13 cellular contexts compared by ENCODE assay signal in the genomic region with DNA sequence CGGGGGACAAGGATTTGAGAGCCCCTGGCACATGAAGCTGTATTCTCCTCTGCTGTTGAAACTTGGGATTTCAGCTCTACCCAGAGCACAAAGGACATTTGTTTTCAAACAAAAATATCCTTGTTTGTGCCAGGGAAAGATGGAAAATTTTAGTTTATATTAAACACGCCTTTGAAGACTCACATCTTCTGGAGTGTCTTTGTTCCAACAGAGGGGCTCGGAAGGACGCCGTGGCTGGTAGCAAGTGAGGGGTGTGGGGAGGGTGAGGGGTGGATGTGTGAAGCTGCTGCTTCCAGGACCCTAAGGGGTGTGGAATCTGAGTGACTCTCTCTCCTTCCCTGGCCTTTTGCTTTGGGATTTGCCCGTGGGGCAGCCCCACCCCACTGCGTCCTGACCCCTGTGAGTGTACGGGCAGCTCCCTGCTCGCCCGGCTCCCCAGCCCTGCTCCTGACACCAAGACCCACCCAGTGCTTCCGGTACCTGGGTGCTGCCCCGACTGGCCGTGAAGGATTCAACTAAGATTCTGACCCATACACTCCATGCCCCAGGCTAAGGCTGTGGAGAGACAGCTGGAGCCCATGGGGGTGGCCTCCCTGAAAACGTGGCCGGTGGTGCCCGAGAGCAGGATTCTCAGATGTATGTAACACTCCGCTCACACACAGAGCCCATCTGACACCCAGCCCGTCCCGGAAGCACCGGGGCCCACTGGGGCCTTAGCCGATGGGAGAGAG. TPM values are rescaled to one million over a fixed set of nuclear protein-coding genes. Genes with fewer than 3 reads are reported as not detected.
DNase-seq lines count a peak whose midpoint lies in the region; ATAC-seq and TF ChIP-seq lines count a peak whose summit lies in the region.
"Had no signal": no experiment of that assay in that cellular context is flagged by ENCODE, and none has a peak within 500 bp of the region (broad histone marks: within the 10 kb centered on the region; RNA-seq: fewer than 3 reads in every experiment).

No MANE protein-coding gene starts in this region.

- no peaks in the 10 kb centered on the region for H3K27me3 ChIP-seq in aorta (ENCODE audit: control insufficient read depth in 1 of 2, insufficient read depth in 2 of 2, low read length in 1 of 2)
- H3K27me3 ChIP-seq: thyroid gland had no signal

- no peak overlapping the region for H3K27ac Mint-ChIP-seq in stimulated activated naive CD8-positive, alpha-beta T cell treated with anti-CD3 and anti-CD28 coated beads, Interleukin-15, amount 100 ng/mL, for 72 hours
- H3K27ac Mint-ChIP-seq in osteocyte (ENCODE audit: unreplicated experiment): peak overlapping the region; percentile 50
- H3K27ac Mint-ChIP-seq in activated naive CD4-positive, alpha-beta T cell treated with anti-CD3 and anti-CD28 coated beads for 36 hours: no peak overlapping the region
- H3K27ac Mint-ChIP-seq: activated CD4-positive, alpha-beta memory T cell treated with anti-CD3 and anti-CD28 coated beads, Interleukin-2, amount 10 ng/mL, durations not matched to agents 7 days and 5 days had no signal

- intact Hi-C loops in Right ventricle myocardium superior (cut with DNase I) (no loop called here), aorta (cut with DNase I) (loop anchor here in 1 of 2 donors (5.0 kb wide), 2 partner anchors 46 to 151 kb away; no protein-coding TSS in a partner anchor)
- intact Hi-C loops in activated naive CD4-positive, alpha-beta T cell treated with anti-CD3 and anti-CD28 coated beads for 36 hours (cut with micrococcal nuclease): no loop called here

- H3K4me1 ChIP-seq in aorta (ENCODE audit: control insufficient read depth in 1 of 2, insufficient read depth in 2 of 2, low read length in 2 of 2): no peaks in the 10 kb centered on the region
- H3K4me1 ChIP-seq: thyroid gland had no signal

- no peaks in the 10 kb centered on the region for H3K9me3 ChIP-seq in aorta (ENCODE audit: control insufficient read depth, low read length)
- H3K9me3 ChIP-seq: mucosa of descending colon, thyroid gland had no signal

- peak overlapping the region in 1 of 2 donors; percentile 89 for H3K27ac ChIP-seq in aorta (ENCODE audit: low read depth in 1 of 2, low read length in 2 of 2)
- H3K27ac ChIP-seq: thyroid gland had no signal

- no peaks in the 10 kb centered on the region for H3K9me3 Mint-ChIP-seq in stimulated activated naive CD8-positive, alpha-beta T cell treated with anti-CD3 and anti-CD28 coated beads, Interleukin-15, amount 100 ng/mL, for 72 hours
- H3K9me3 Mint-ChIP-seq in osteocyte (ENCODE audit: unreplicated experiment): no peaks in the 10 kb centered on the region
- H3K9me3 Mint-ChIP-seq in activated naive CD4-positive, alpha-beta T cell treated with anti-CD3 and anti-CD28 coated beads for 36 hours: no peaks in the 10 kb centered on the region
- H3K9me3 Mint-ChIP-seq: activated CD4-positive, alpha-beta memory T cell treated with anti-CD3 and anti-CD28 coated beads, Interleukin-2, amount 10 ng/mL, durations not matched to agents 7 days and 5 days had no signal

- DNase-seq in stimulated activated naive CD8-positive, alpha-beta T cell treated with anti-CD3 and anti-CD28 coated beads, Interleukin-15, amount 100 ng/mL, for 72 hours: peak in 1 of 2 donors; percentile 5
- DNase-seq in stimulated activated naive CD8-positive, alpha-beta T cell treated with anti-CD3 and anti-CD28 coated beads, Interleukin-15, Interleukin-2, amounts not matched to agents 100 U/mL and 50 U/mL, for 24 hours: no peak
- DNase-seq in Right ventricle myocardium superior (peak; percentile 47), osteocyte (ENCODE audit: extremely low spot score, unreplicated experiment) (peak; percentile 84), aorta (peak; percentile 52 to 75)
- no peak for DNase-seq in activated naive CD4-positive, alpha-beta T cell treated with anti-CD3 and anti-CD28 coated beads for 36 hours
- DNase-seq: activated CD4-positive, alpha-beta memory T cell treated with anti-CD3 and anti-CD28 coated beads, Interleukin-2, amount 10 ng/mL, durations not matched to agents 7 days and 5 days; NCI-H510A; stimulated activated CD4-positive, alpha-beta T cell treated with anti-CD3 and anti-CD28 coated beads, Interleukin-1b, Interleukin-23, amount 100 ng/mL, for 48 hours; thyroid gland had no signal

- CTCF ChIA-PET in activated naive CD4-positive, alpha-beta T cell treated with anti-CD3 and anti-CD28 coated beads for 36 hours (lab: Charles Lee): interaction anchor here (1.1 kb wide), 1 partner anchor 15 kb away, joined by 3 read pairs; no protein-coding TSS in a partner anchor

- no peak for TF ChIP-seq CTCF in osteocyte (IDR thresholded peaks at IDR 0.05)

- H3K36me3 ChIP-seq in aorta (ENCODE audit: control insufficient read depth in 1 of 2, insufficient read depth in 2 of 2, low read length in 1 of 2): no peaks in the 10 kb centered on the region

- H3K4me3 ChIP-seq in aorta (ENCODE audit: low read length in 2 of 2): no peak overlapping the region
- H3K4me3 ChIP-seq: mucosa of descending colon, thyroid gland had no signal

- H3K27me3 Mint-ChIP-seq in stimulated activated naive CD8-positive, alpha-beta T cell treated with anti-CD3 and anti-CD28 coated beads, Interleukin-15, amount 100 ng/mL, for 72 hours: peaks cover 7% of the 10 kb centered on the region
- no peaks in the 10 kb centered on the region for H3K27me3 Mint-ChIP-seq in osteocyte (ENCODE audit: unreplicated experiment)
- H3K27me3 Mint-ChIP-seq in activated naive CD4-positive, alpha-beta T cell treated with anti-CD3 and anti-CD28 coated beads for 36 hours (ENCODE audit: low read depth): no peaks in the 10 kb centered on the region
- H3K27me3 Mint-ChIP-seq: activated CD4-positive, alpha-beta memory T cell treated with anti-CD3 and anti-CD28 coated beads, Interleukin-2, amount 10 ng/mL, durations not matched to agents 7 days and 5 days had no signal

- no peak overlapping the region for H3K4me3 Mint-ChIP-seq in stimulated activated naive CD8-positive, alpha-beta T cell treated with anti-CD3 and anti-CD28 coated beads, Interleukin-15, amount 100 ng/mL, for 72 hours
- H3K4me3 Mint-ChIP-seq in osteocyte (ENCODE audit: unreplicated experiment): no peak overlapping the region
- H3K4me3 Mint-ChIP-seq in activated naive CD4-positive, alpha-beta T cell treated with anti-CD3 and anti-CD28 coated beads for 36 hours: no peak overlapping the region
- H3K4me3 Mint-ChIP-seq: activated CD4-positive, alpha-beta memory T cell treated with anti-CD3 and anti-CD28 coated beads, Interleukin-2, amount 10 ng/mL, durations not matched to agents 7 days and 5 days had no signal

- peak; percentile 12 for ATAC-seq in stimulated activated naive CD8-positive, alpha-beta T cell treated with anti-CD3 and anti-CD28 coated beads, Interleukin-15, amount 100 ng/mL, for 72 hours
- ATAC-seq in stimulated activated naive CD8-positive, alpha-beta T cell treated with anti-CD3 and anti-CD28 coated beads, Interleukin-15, Interleukin-2, amounts not matched to agents 100 U/mL and 50 U/mL, for 24 hours: no peak
- no peak for ATAC-seq in Right ventricle myocardium superior (ENCODE audit: poor library complexity)
- ATAC-seq in aorta (ENCODE audit: low FRiP score): no peak
- ATAC-seq in GM19023 (IDR thresholded peaks at IDR 0.05; ENCODE audit: unreplicated experiment): no peak
- no peak for ATAC-seq in HG03097 (IDR thresholded peaks at IDR 0.05; ENCODE audit: low FRiP score, unreplicated experiment)
- ATAC-seq: mucosa of descending colon had no signal

- peaks cover 9% of the 10 kb centered on the region for H3K4me1 Mint-ChIP-seq in stimulated activated naive CD8-positive, alpha-beta T cell treated with anti-CD3 and anti-CD28 coated beads, Interleukin-15, amount 100 ng/mL, for 72 hours
- H3K4me1 Mint-ChIP-seq in osteocyte (ENCODE audit: unreplicated experiment): peaks cover 20% of the 10 kb centered on the region
- H3K4me1 Mint-ChIP-seq in activated naive CD4-positive, alpha-beta T cell treated with anti-CD3 and anti-CD28 coated beads for 36 hours (ENCODE audit: low read depth): no peaks in the 10 kb centered on the region
- H3K4me1 Mint-ChIP-seq: activated CD4-positive, alpha-beta memory T cell treated with anti-CD3 and anti-CD28 coated beads, Interleukin-2, amount 10 ng/mL, durations not matched to agents 7 days and 5 days had no signal

- H3K36me3 Mint-ChIP-seq in osteocyte (ENCODE audit: unreplicated experiment): peaks cover 21% of the 10 kb centered on the region
- H3K36me3 Mint-ChIP-seq in activated naive CD4-positive, alpha-beta T cell treated with anti-CD3 and anti-CD28 coated beads for 36 hours (ENCODE audit: low read depth): no peaks in the 10 kb centered on the region

- whole genome bisulfite sequencing in aorta, 2 donors: 8 to 19% methylated on average over 21 of the region's 21 CpGs

RNA-seq across cellular contexts. Expression of a gene that starts 59.6 kb away (rescaled TPM):
- total RNA-seq in Right ventricle myocardium superior: 24.2 TPM
- total RNA-seq in osteocyte: 26.4 and 26.8 TPM in 2 replicates
- 10 to 100 TPM; 27.6 to 32.4 TPM for total RNA-seq in aorta
- 10 to 100 TPM; 14.8 to 16.5 TPM for polyA plus RNA-seq in aorta
- total RNA-seq in activated naive CD4-positive, alpha-beta T cell treated with anti-CD3 and anti-CD28 coated beads for 36 hours: 10 to 100 TPM; 10.1 to 10.8 TPM

Comparison
In these comparisons a context has a peak if more than half of its experiments do, and no peak if none do; other contexts are left out.
1. DNase-seq: peak in Right ventricle myocardium superior (single experiment), osteocyte (single experiment) and aorta (2 of 2); none in stimulated activated naive CD8-positive, alpha-beta T cell treated with anti-CD3 and anti-CD28 coated beads, Interleukin-15, Interleukin-2, amounts not matched to agents 100 U/mL and 50 U/mL, for 24 hours (single experiment) and activated naive CD4-positive, alpha-beta T cell treated with anti-CD3 and anti-CD28 coated beads for 36 hours (single experiment).